Comparison of ENCODE assay signal across 12 cellular contexts in genomic region chr17:20268700-20269475, GRCh38.
DNase-seq lines count a peak whose midpoint lies in the region; ATAC-seq and TF ChIP-seq lines count a peak whose summit lies in the region.
"Had no signal": no experiment of that assay in that cellular context is flagged by ENCODE, and none has a peak within 500 bp of the region (broad histone marks: within the 10 kb centered on the region; RNA-seq: fewer than 3 reads in every experiment).

No MANE protein-coding gene starts in this region.

- no peak overlapping the region for H3K4me3 ChIP-seq in CD8-positive, alpha-beta T cell (ENCODE audit: low read depth, low read length)
- no peak overlapping the region for H3K4me3 ChIP-seq in endodermal cell (ENCODE audit: low read length)

- H3K36me3 Mint-ChIP-seq in CD8-positive, alpha-beta T cell = no peaks in the 10 kb centered on the region
- H3K36me3 Mint-ChIP-seq in endodermal cell (ENCODE audit: low read depth) = peaks cover 17% of the 10 kb centered on the region
- no peaks in the 10 kb centered on the region for H3K36me3 Mint-ChIP-seq in osteocyte (ENCODE audit: unreplicated experiment)
- H3K36me3 Mint-ChIP-seq in HFFc6 (ENCODE audit: low read depth) = peaks cover 5% of the 10 kb centered on the region; the same call in 1 of the 2 replicates

- no peak for TF ChIP-seq CTCF in CD8-positive, alpha-beta T cell (IDR thresholded peaks at IDR 0.05)
- no peak for TF ChIP-seq CTCF in VCaP (conservative IDR thresholded peaks at IDR 0.05)
- no peak for TF ChIP-seq CTCF in endodermal cell (conservative IDR thresholded peaks at IDR 0.05)
- no peak for TF ChIP-seq CTCF in osteocyte (IDR thresholded peaks at IDR 0.05)
- no peak for TF ChIP-seq CTCF in HFFc6 (IDR thresholded peaks at IDR 0.05)

- H3K27me3 ChIP-seq in CD8-positive, alpha-beta T cell (ENCODE audit: insufficient read depth, low read length) = no peaks in the 10 kb centered on the region
- no peaks in the 10 kb centered on the region for H3K27me3 ChIP-seq in endodermal cell (ENCODE audit: control insufficient read depth, insufficient read depth, low read length, poor library complexity, severe bottlenecking)
- H3K27me3 ChIP-seq: BE2C had no signal

- CTCF ChIA-PET in CD8-positive, alpha-beta T cell (lab: Charles Lee) = no interaction called here

- ATAC-seq in CD8-positive, alpha-beta T cell = no peak
- ATAC-seq: HCT116 had no signal

- no peaks in the 10 kb centered on the region for H3K9me3 ChIP-seq in CD8-positive, alpha-beta T cell (ENCODE audit: low read length)
- no peaks in the 10 kb centered on the region for H3K9me3 ChIP-seq in endodermal cell (ENCODE audit: control insufficient read depth, low read length)
- H3K9me3 ChIP-seq: BE2C had no signal

- no peaks in the 10 kb centered on the region for H3K27me3 Mint-ChIP-seq in CD8-positive, alpha-beta T cell (ENCODE audit: low read depth)
- H3K27me3 Mint-ChIP-seq in endodermal cell (ENCODE audit: insufficient read depth) (no peaks in the 10 kb centered on the region), osteocyte (ENCODE audit: unreplicated experiment) (no peaks in the 10 kb centered on the region), HFFc6 (ENCODE audit: insufficient read depth) (peaks cover 4% of the 10 kb centered on the region; the same call in 1 of the 2 replicates)

- peaks cover 83% of the 10 kb centered on the region for H3K4me1 Mint-ChIP-seq in CD8-positive, alpha-beta T cell (ENCODE audit: low read depth)
- H3K4me1 Mint-ChIP-seq in endodermal cell (peaks cover 9% of the 10 kb centered on the region), osteocyte (ENCODE audit: unreplicated experiment) (peaks cover 23% of the 10 kb centered on the region), HFFc6 (ENCODE audit: low read depth) (peaks cover 30% of the 10 kb centered on the region)

- intact Hi-C loops in CD8-positive, alpha-beta T cell (cut with DNase I, micrococcal nuclease) = no loop called here

- peaks cover 93% of the 10 kb centered on the region for H3K4me1 ChIP-seq in CD8-positive, alpha-beta T cell (ENCODE audit: insufficient read depth, low read length)
- H3K4me1 ChIP-seq in endodermal cell (ENCODE audit: control insufficient read depth, insufficient read depth, low read length) = no peaks in the 10 kb centered on the region
- H3K4me1 ChIP-seq: BE2C had no signal

- H3K4me3 Mint-ChIP-seq in CD8-positive, alpha-beta T cell = no peak overlapping the region
- no peak overlapping the region for H3K4me3 Mint-ChIP-seq in endodermal cell
- no peak overlapping the region for H3K4me3 Mint-ChIP-seq in osteocyte (ENCODE audit: unreplicated experiment)
- H3K4me3 Mint-ChIP-seq in HFFc6 = no peak overlapping the region

- 92 to 98% methylated on average over 6 to 9 of the region's 9 CpGs for WGBS in endodermal cell (ENCODE audit: insufficient coverage in 1 of 2, insufficient read length in 1 of 2), 2 experiments

- DNase-seq in CD8-positive, alpha-beta T cell = no peak
- DNase-seq in endodermal cell = peak; percentile 41
- peak; percentile 69 for DNase-seq in osteocyte (ENCODE audit: extremely low spot score, unreplicated experiment)
- no peak for DNase-seq in HFFc6
- no peak for DNase-seq in 8988T
- no peak for DNase-seq in T-helper 9 cell
- DNase-seq: BE2C, DND-41, NCI-H187, RPMI8226 had no signal

- no peaks in the 10 kb centered on the region for H3K36me3 ChIP-seq in CD8-positive, alpha-beta T cell (ENCODE audit: insufficient read depth, low read length)
- H3K36me3 ChIP-seq in endodermal cell (ENCODE audit: control insufficient read depth, insufficient read depth, low read length) = peaks cover 5% of the 10 kb centered on the region
- H3K36me3 ChIP-seq: BE2C had no signal

- POLR2A ChIA-PET in CD8-positive, alpha-beta T cell (lab: Charles Lee) = no interaction called here

- no peaks in the 10 kb centered on the region for H3K9me3 Mint-ChIP-seq in CD8-positive, alpha-beta T cell
- H3K9me3 Mint-ChIP-seq in endodermal cell = no peaks in the 10 kb centered on the region
- no peaks in the 10 kb centered on the region for H3K9me3 Mint-ChIP-seq in osteocyte (ENCODE audit: unreplicated experiment)
- H3K9me3 Mint-ChIP-seq in HFFc6 = no peaks in the 10 kb centered on the region

- no peak overlapping the region for H3K9ac ChIP-seq in endodermal cell (ENCODE audit: extremely low read depth, low read length, poor library complexity, severe bottlenecking)

- H3K27ac Mint-ChIP-seq in CD8-positive, alpha-beta T cell = peak overlapping the region; percentile 65
- H3K27ac Mint-ChIP-seq in endodermal cell = peak overlapping the region; percentile 28
- no peak overlapping the region for H3K27ac Mint-ChIP-seq in osteocyte (ENCODE audit: unreplicated experiment)
- no peak overlapping the region for H3K27ac Mint-ChIP-seq in HFFc6

- no peak overlapping the region for H3K27ac ChIP-seq in CD8-positive, alpha-beta T cell (ENCODE audit: low read depth, low read length)
- peak overlapping the region; percentile 28; the same call in 1 of the 2 replicates for H3K27ac ChIP-seq in VCaP
- H3K27ac ChIP-seq in endodermal cell (ENCODE audit: low read depth, low read length) = peak overlapping the region; percentile 66

Comparison
In these comparisons a context has a peak if more than half of its experiments do, and no peak if none do; other contexts are left out.
1. DNase-seq: peak in endodermal cell (single experiment) and osteocyte (single experiment); none in CD8-positive, alpha-beta T cell (0 of 7), HFFc6 (single experiment), 8988T (single experiment) and T-helper 9 cell (single experiment).
2. H3K27ac Mint-ChIP-seq: peak in CD8-positive, alpha-beta T cell (single experiment) and endodermal cell (single experiment); none in osteocyte (single experiment) and HFFc6 (single experiment).